8 cellular contexts compared by ENCODE assay signal in genomic region chr17:1515640-1516402, GRCh38. TPM values are rescaled to one million over a fixed set of nuclear protein-coding genes. Genes with fewer than 3 reads are reported as not detected.
DNase-seq lines count a peak whose midpoint lies in the region; ATAC-seq and TF ChIP-seq lines count a peak whose summit lies in the region.

No MANE protein-coding gene starts in this region.

- DNase-seq in Right ventricle myocardium inferior (ENCODE audit: missing footprints) (no peak), cardiac septum (ENCODE audit: low spot score) (no peak), HT-29 (ENCODE audit: low spot score) (peak; percentile 74), SHP77 treated with DMSO at 0.1 percent for 48 hours (lab: John Stamatoyannopoulos, UW) (peak; percentile 29), glutamatergic neuron (no peak), ovary (peak in 4 of 5 donors; percentile 52 to 72 (median 62))
- no peak for DNase-seq in activated naive CD8-positive, alpha-beta T cell treated with anti-CD3 and anti-CD28 coated beads, Interleukin-2, amount 10 ng/mL, durations not matched to agents 7 days and 5 days

- POLR2A ChIA-PET in activated naive CD8-positive, alpha-beta T cell treated with anti-CD3 and anti-CD28 coated beads, Interleukin-2, amount 10 ng/mL, durations not matched to agents 7 days and 5 days (lab: Charles Lee) = interaction anchor here (0.5 to 2.7 kb wide), 24 partner anchors 10 to 259 kb away, joined by 3 to 22 read pairs (median 4); partner anchors contain the start of genes CRK, MYO1C, PITPNA and YWHAE

- peaks cover 9% of the 10 kb centered on the region for H3K36me3 Mint-ChIP-seq in activated naive CD8-positive, alpha-beta T cell treated with anti-CD3 and anti-CD28 coated beads, Interleukin-2, amount 10 ng/mL, durations not matched to agents 7 days and 5 days
- H3K36me3 Mint-ChIP-seq in glutamatergic neuron (ENCODE audit: unreplicated experiment) = no peaks in the 10 kb centered on the region

- peak overlapping the region; percentile 71 to 87 for H3K27ac ChIP-seq in ovary

- no peak for TF ChIP-seq POLR2A in ovary (IDR thresholded peaks at IDR 0.05)

- peak overlapping the region; percentile 98 for H3K4me3 ChIP-seq in ovary

- H3K4me1 ChIP-seq in ovary (ENCODE audit: insufficient read depth) = peaks cover 2% of the 10 kb centered on the region

- peak overlapping the region; percentile 85 for H3K27ac Mint-ChIP-seq in activated naive CD8-positive, alpha-beta T cell treated with anti-CD3 and anti-CD28 coated beads, Interleukin-2, amount 10 ng/mL, durations not matched to agents 7 days and 5 days
- H3K27ac Mint-ChIP-seq in glutamatergic neuron (ENCODE audit: unreplicated experiment) = peak overlapping the region; percentile 71

- peak overlapping the region; percentile 89 for H3K4me3 Mint-ChIP-seq in activated naive CD8-positive, alpha-beta T cell treated with anti-CD3 and anti-CD28 coated beads, Interleukin-2, amount 10 ng/mL, durations not matched to agents 7 days and 5 days
- H3K4me3 Mint-ChIP-seq in glutamatergic neuron (ENCODE audit: unreplicated experiment) = peak overlapping the region; percentile 88

- WGBS in ovary, 3 donors = 0 to 2% (median 0%) methylated on average over 30 to 32 of the region's 32 CpGs

- TF ChIP-seq EP300 in ovary (IDR thresholded peaks at IDR 0.05) = no peak

- no peaks in the 10 kb centered on the region for H3K36me3 ChIP-seq in ovary

- no peaks in the 10 kb centered on the region for H3K9me3 Mint-ChIP-seq in activated naive CD8-positive, alpha-beta T cell treated with anti-CD3 and anti-CD28 coated beads, Interleukin-2, amount 10 ng/mL, durations not matched to agents 7 days and 5 days
- H3K9me3 Mint-ChIP-seq in glutamatergic neuron (ENCODE audit: unreplicated experiment) = no peaks in the 10 kb centered on the region

- peak; percentile 8 for TF ChIP-seq CTCF in glutamatergic neuron (IDR thresholded peaks at IDR 0.05; ENCODE audit: partially characterized antibody, unreplicated experiment)
- TF ChIP-seq CTCF in ovary (IDR thresholded peaks at IDR 0.05) = peak in 2 of 3 donors; percentile 76 to 81

- no peaks in the 10 kb centered on the region for H3K27me3 ChIP-seq in ovary

- ATAC-seq in Right ventricle myocardium inferior (peak; percentile 51), HG03045 (IDR thresholded peaks at IDR 0.05; ENCODE audit: unreplicated experiment) (no peak)
- ATAC-seq in activated naive CD8-positive, alpha-beta T cell treated with anti-CD3 and anti-CD28 coated beads, Interleukin-2, amount 10 ng/mL, durations not matched to agents 7 days and 5 days (ENCODE audit: low read depth) = peak; percentile 8

- no peaks in the 10 kb centered on the region for H3K9me3 ChIP-seq in ovary

- H3K27me3 Mint-ChIP-seq in activated naive CD8-positive, alpha-beta T cell treated with anti-CD3 and anti-CD28 coated beads, Interleukin-2, amount 10 ng/mL, durations not matched to agents 7 days and 5 days = no peaks in the 10 kb centered on the region
- H3K27me3 Mint-ChIP-seq in glutamatergic neuron (ENCODE audit: unreplicated experiment) = peaks cover 2% of the 10 kb centered on the region

- intact Hi-C loops in Right ventricle myocardium inferior (cut with DNase I) (loop anchor here (2.0 to 5.0 kb wide), 4 partner anchors 61 to 239 kb away; partner anchors contain the start of gene TRARG1), cardiac septum (cut with DNase I) (loop anchor here (1.0 to 5.0 kb wide), 4 partner anchors 60 to 244 kb away; partner anchors contain the start of genes BHLHA9 and CRK), ovary (cut with DNase I) (loop anchor here (2.0 to 10.0 kb wide), 5 partner anchors 61 to 241 kb away; partner anchors contain the start of genes BHLHA9 (in 1 of the 4), CRK (in 1 of the 4) and TRARG1 (in 1 of the 4))

- peaks cover 24% of the 10 kb centered on the region for H3K4me1 Mint-ChIP-seq in activated naive CD8-positive, alpha-beta T cell treated with anti-CD3 and anti-CD28 coated beads, Interleukin-2, amount 10 ng/mL, durations not matched to agents 7 days and 5 days
- H3K4me1 Mint-ChIP-seq in glutamatergic neuron (ENCODE audit: low read depth, unreplicated experiment) = peaks cover 5% of the 10 kb centered on the region

RNA-seq across cellular contexts. Expression of gene INPP5K, which starts 0.6 kb away (rescaled TPM):
- total RNA-seq in Right ventricle myocardium inferior = 35.4 TPM
- 34.2 TPM for total RNA-seq in cardiac septum
- 51.5 and 75.5 TPM in 2 replicates for total RNA-seq in HT-29 (2014; rRNA removed; shearing (Covaris generic))
- total RNA-seq in activated naive CD8-positive, alpha-beta T cell treated with anti-CD3 and anti-CD28 coated beads, Interleukin-2, amount 10 ng/mL, durations not matched to agents 7 days and 5 days = 10 to 100 TPM; 56.7 to 58.7 TPM
- 42.4 TPM for total RNA-seq in glutamatergic neuron (ENCODE audit: unreplicated experiment)
- 10 to 100 TPM; 23.0 to 39.1 (median 28.3) TPM for total RNA-seq in ovary
- 10 to 100 TPM; 27.7 to 33.8 TPM for polyA plus RNA-seq in ovary

RNA-seq across cellular contexts. Expression of gene MYO1C, which starts 23.3 kb away (rescaled TPM):
- total RNA-seq in Right ventricle myocardium inferior = 196 TPM
- total RNA-seq in cardiac septum = 209 TPM
- 188 and 200 TPM in 2 replicates for total RNA-seq in HT-29 (2014; rRNA removed; shearing (Covaris generic))
- total RNA-seq in activated naive CD8-positive, alpha-beta T cell treated with anti-CD3 and anti-CD28 coated beads, Interleukin-2, amount 10 ng/mL, durations not matched to agents 7 days and 5 days = 10 to 100 TPM; 28.6 to 34.1 TPM
- 58.5 TPM for total RNA-seq in glutamatergic neuron (ENCODE audit: unreplicated experiment)
- 100 to 1,000 TPM in 5 of 7 donors, 10 to 100 TPM in 2; 41.8 to 140 (median 106) TPM for total RNA-seq in ovary
- polyA plus RNA-seq in ovary = 10 to 100 TPM; 49.4 to 72.2 TPM

RNA-seq across cellular contexts. Expression of gene PITPNA, which starts 46.8 kb away (rescaled TPM):
- total RNA-seq in Right ventricle myocardium inferior (52.9 TPM), cardiac septum (49.9 TPM), glutamatergic neuron (ENCODE audit: unreplicated experiment) (65.5 TPM), ovary (10 to 100 TPM; 16.8 to 64.0 (median 52.6) TPM)
- 15.9 and 23.1 TPM in 2 replicates for total RNA-seq in HT-29 (2014; rRNA removed; shearing (Covaris generic))
- 10 to 100 TPM; 38.4 to 48.3 TPM for total RNA-seq in activated naive CD8-positive, alpha-beta T cell treated with anti-CD3 and anti-CD28 coated beads, Interleukin-2, amount 10 ng/mL, durations not matched to agents 7 days and 5 days
- 100 to 1,000 TPM in 1 of 2 donors, 10 to 100 TPM in 1; 24.8 to 122 TPM for polyA plus RNA-seq in ovary

RNA-seq across cellular contexts. Expression of gene CRK, which starts 59.8 kb away (rescaled TPM):
- total RNA-seq in Right ventricle myocardium inferior = 43.9 TPM
- 43.4 TPM for total RNA-seq in cardiac septum
- 28.8 and 28.9 TPM in 2 replicates for total RNA-seq in HT-29 (2014; rRNA removed; shearing (Covaris generic))
- total RNA-seq in activated naive CD8-positive, alpha-beta T cell treated with anti-CD3 and anti-CD28 coated beads, Interleukin-2, amount 10 ng/mL, durations not matched to agents 7 days and 5 days = 10 to 100 TPM; 19.5 to 21.9 TPM
- total RNA-seq in glutamatergic neuron (ENCODE audit: unreplicated experiment) = 46.4 TPM
- total RNA-seq in ovary = 10 to 100 TPM; 40.0 to 60.6 (median 48.8) TPM
- 10 to 100 TPM; 31.7 to 41.4 TPM for polyA plus RNA-seq in ovary

Comparison
In these comparisons a context has a peak if more than half of its experiments do, and no peak if none do; other contexts are left out.
1. DNase-seq: peak in HT-29 (single experiment), SHP77 treated with DMSO at 0.1 percent for 48 hours (single experiment) and ovary (4 of 5); none in Right ventricle myocardium inferior (single experiment), cardiac septum (single experiment), activated naive CD8-positive, alpha-beta T cell treated with anti-CD3 and anti-CD28 coated beads, Interleukin-2, amount 10 ng/mL, durations not matched to agents 7 days and 5 days (single experiment) and glutamatergic neuron (single experiment).